Comparison of ENCODE assay signal across 16 cellular contexts in the genomic region with DNA sequence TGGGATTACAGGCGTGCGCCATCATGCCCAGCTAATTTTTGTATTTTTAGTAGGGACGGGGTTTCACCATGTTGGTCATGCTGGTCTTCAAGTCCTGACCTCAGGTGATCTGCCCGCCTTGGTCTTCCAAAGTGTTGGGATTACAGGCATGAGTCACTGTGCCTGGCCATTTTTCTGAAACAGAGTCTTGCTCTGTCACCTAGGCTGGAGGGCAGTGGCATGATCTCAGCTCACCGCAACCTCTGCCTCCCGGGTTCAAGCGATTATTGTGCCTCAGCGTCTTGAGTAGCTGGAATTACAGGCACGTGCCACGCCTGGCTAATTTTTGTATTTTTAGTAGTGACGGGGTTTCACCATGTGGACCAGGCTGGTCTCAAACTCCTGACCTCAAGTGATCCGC. TPM values are rescaled to one million over a fixed set of nuclear protein-coding genes. Genes with fewer than 3 reads are reported as not detected.
"Had no signal": no experiment of that assay in that cellular context is flagged by ENCODE, and none has a peak within 500 bp of the region (broad histone marks: within the 10 kb centered on the region; RNA-seq: fewer than 3 reads in every experiment).

No MANE protein-coding gene starts in this region.

RNA-seq across cellular contexts. Expression of a gene that starts 20.5 kb away (rescaled TPM):
- total RNA-seq: kidney, left ventricle myocardium inferior, mononuclear cell, natural killer cell, posterior vena cava, sigmoid colon, subcutaneous adipose tissue, thoracic aorta had no signal

RNA-seq across cellular contexts. Expression of a gene that starts 34.5 kb away (rescaled TPM):
- total RNA-seq: kidney, lower leg skin, lung, mesothelial cell of epicardium, mononuclear cell, natural killer cell, osteocyte, posterior vena cava, sigmoid colon, spleen, subcutaneous adipose tissue, suprapubic skin, thoracic aorta, ureter, uterus had no signal
